In the genomic region with DNA sequence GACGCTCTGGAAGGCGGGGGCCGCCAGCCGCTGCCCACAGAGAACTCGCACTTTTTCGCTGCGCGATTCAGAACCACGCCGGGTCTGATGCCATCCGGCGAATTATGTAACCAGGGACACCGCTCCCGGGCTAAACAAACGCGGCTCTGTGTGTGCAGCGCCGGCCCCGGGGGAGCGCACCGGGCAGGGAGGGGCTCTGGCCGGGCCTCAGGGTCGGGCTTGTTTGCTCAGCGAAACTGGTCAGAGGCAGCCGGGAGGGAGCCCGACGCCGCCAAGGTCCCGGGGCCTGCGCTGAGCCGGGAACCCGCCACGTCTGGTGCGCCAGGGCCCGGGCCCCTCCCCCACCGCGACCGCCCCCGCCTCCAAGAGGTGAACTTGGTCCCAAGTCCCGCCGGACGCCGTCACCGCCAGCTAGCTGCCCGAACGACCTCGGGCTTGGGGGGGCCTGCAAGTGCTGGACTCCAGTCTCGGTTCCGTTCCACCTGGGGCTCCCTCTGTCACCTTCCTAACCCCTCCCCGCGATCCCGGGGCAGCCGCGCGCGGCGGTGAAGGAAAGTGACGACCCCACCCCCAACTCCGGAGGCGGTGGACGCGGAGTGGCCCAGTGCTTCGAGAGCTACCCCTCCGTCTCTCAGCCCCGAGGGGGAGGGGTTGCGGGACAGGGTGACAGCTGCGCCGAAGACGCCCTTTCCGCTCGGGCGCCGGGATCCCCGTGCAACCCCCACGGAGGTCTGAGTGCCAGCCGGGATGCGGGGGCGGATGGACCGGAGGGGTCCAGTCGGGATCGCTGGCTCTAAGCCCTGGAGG, we compare ENCODE assay signal across 8 cellular contexts. TPM values are rescaled to one million over a fixed set of nuclear protein-coding genes. Genes with fewer than 3 reads are reported as not detected.
DNase-seq lines count a peak whose midpoint lies in the region; ATAC-seq and TF ChIP-seq lines count a peak whose summit lies in the region.

No MANE protein-coding gene starts in this region.

- H4K20me1 ChIP-seq in OCI-LY1 (ENCODE audit: insufficient read depth, low read length): no peaks in the 10 kb centered on the region
- H4K20me1 ChIP-seq in fibroblast of lung (ENCODE audit: control insufficient read depth, extremely low read depth, insufficient read depth, low read length): peaks cover 4% of the 10 kb centered on the region

- no peaks in the 10 kb centered on the region for H3K36me3 ChIP-seq in OCI-LY1 (ENCODE audit: insufficient read depth, low read length)
- H3K36me3 ChIP-seq in fibroblast of lung (ENCODE audit: control insufficient read depth, insufficient read depth, low read length): no peaks in the 10 kb centered on the region
- H3K36me3 ChIP-seq in naive thymus-derived CD4-positive, alpha-beta T cell (ENCODE audit: control insufficient read depth in 2 of 3, insufficient read depth in 3 of 3, low read length in 3 of 3): peaks cover 0 to 12% (median 0%) of the 10 kb centered on the region in 3 experiments
- no peaks in the 10 kb centered on the region for H3K36me3 ChIP-seq in suprapubic skin

- no peaks in the 10 kb centered on the region for H3K79me2 ChIP-seq in OCI-LY1 (ENCODE audit: insufficient read depth, low read length)
- peaks cover 57% of the 10 kb centered on the region for H3K79me2 ChIP-seq in fibroblast of lung (ENCODE audit: control insufficient read depth, insufficient read depth, low read length)

- TF ChIP-seq POLR2A in suprapubic skin (IDR thresholded peaks at IDR 0.05): peak in 1 of 2 donors; percentile 31

- H3K9ac ChIP-seq in OCI-LY1 (ENCODE audit: low read length): peak overlapping the region; percentile 71
- peak overlapping the region; percentile 96 for H3K9ac ChIP-seq in fibroblast of lung (ENCODE audit: insufficient read depth, low read length)

- H3K4me3 ChIP-seq in OCI-LY1 (ENCODE audit: low read depth, low read length, poor library complexity, severe bottlenecking) (peak overlapping the region; percentile 82), fibroblast of lung (replicated peaks in 1 of 4; ENCODE audit: control extremely low read depth in 1 of 4, insufficient read depth in 1 of 4, low read depth in 3 of 4, low read length in 4 of 4) (peak overlapping the region; percentile 59 to 98 (median 90)), suprapubic skin (peak overlapping the region; percentile 83)
- peak overlapping the region; percentile 79 for H3K4me3 ChIP-seq in naive thymus-derived CD4-positive, alpha-beta T cell (ENCODE audit: low read length)

- no peaks in the 10 kb centered on the region for H3K27me3 Mint-ChIP-seq in activated T-helper 17 cell treated with anti-CD3 and anti-CD28 coated beads, Interleukin-2, amount 50 U/mL, for 72 hours
- H3K27me3 Mint-ChIP-seq in naive thymus-derived CD4-positive, alpha-beta T cell: peaks cover 0 to 28% (median 0%) of the 10 kb centered on the region in 5 donors

- POLR2A ChIA-PET in naive thymus-derived CD4-positive, alpha-beta T cell (lab: Charles Lee): interaction anchor here (0.7 to 6.7 kb wide), 10 partner anchors 9 to 89 kb away, joined by 3 to 77 read pairs (median 4); a partner anchor contains a TSS

- no peaks in the 10 kb centered on the region for H3F3A ChIP-seq in OCI-LY1 (ENCODE audit: insufficient read depth, low read length)

- no peaks in the 10 kb centered on the region for H3K9me2 ChIP-seq in OCI-LY1 (ENCODE audit: low read depth, low read length)

- H3K4me2 ChIP-seq in OCI-LY1 (ENCODE audit: low read length) (peak overlapping the region; percentile 81), fibroblast of lung (ENCODE audit: extremely low read depth, insufficient read depth, low read length) (peak overlapping the region; percentile 96)

- H3K9me3 ChIP-seq in OCI-LY1 (ENCODE audit: low read length) (no peaks in the 10 kb centered on the region), fibroblast of lung (ENCODE audit: control insufficient read depth, insufficient read depth, low read depth, low read length) (no peaks in the 10 kb centered on the region), suprapubic skin (no peaks in the 10 kb centered on the region)
- no peaks in the 10 kb centered on the region for H3K9me3 ChIP-seq in naive thymus-derived CD4-positive, alpha-beta T cell (ENCODE audit: control insufficient read depth in 2 of 3, low read length in 3 of 3)

- H3K4me1 Mint-ChIP-seq in activated T-helper 17 cell treated with anti-CD3 and anti-CD28 coated beads, Interleukin-2, amount 50 U/mL, for 72 hours: peaks cover 37% of the 10 kb centered on the region
- peaks cover 49 to 58% (median 54%) of the 10 kb centered on the region in 7 donors for H3K4me1 Mint-ChIP-seq in naive thymus-derived CD4-positive, alpha-beta T cell

- H3K9me3 Mint-ChIP-seq in activated T-helper 17 cell treated with anti-CD3 and anti-CD28 coated beads, Interleukin-2, amount 50 U/mL, for 72 hours: no peaks in the 10 kb centered on the region
- no peaks in the 10 kb centered on the region for H3K9me3 Mint-ChIP-seq in naive thymus-derived CD4-positive, alpha-beta T cell

- intact Hi-C loops in naive thymus-derived CD4-positive, alpha-beta T cell (cut with micrococcal nuclease): loop anchor here (1.0 to 5.0 kb wide), 9 partner anchors 7 to 1693 kb away; a partner anchor contains a TSS

- TF ChIP-seq EP300 in suprapubic skin (IDR thresholded peaks at IDR 0.05): no peak

- DNase-seq in NCI-H2196 (lab: John Stamatoyannopoulos, UW; ENCODE audit: unreplicated experiment): peak; percentile 31
- no peak for DNase-seq in NCI-H2196 treated with DMSO at 0.1 percent for 48 hours (lab: John Stamatoyannopoulos, UW; ENCODE audit: unreplicated experiment)
- DNase-seq in fibroblast of lung (ENCODE audit: low read depth in 2 of 2): peak in 1 of 2 donors; percentile 30
- DNase-seq in naive thymus-derived CD4-positive, alpha-beta T cell: peak; percentile 42 to 70 (median 57)
- peak; percentile 87 to 91 for DNase-seq in suprapubic skin (ENCODE audit: low spot score in 2 of 2)

- H3K4me1 ChIP-seq in OCI-LY1 (ENCODE audit: insufficient read depth, low read length, severe bottlenecking) (peaks cover 26% of the 10 kb centered on the region), fibroblast of lung (ENCODE audit: control insufficient read depth, extremely low read depth, insufficient read depth, low read length) (peaks cover 24% of the 10 kb centered on the region), suprapubic skin (peaks cover 52% of the 10 kb centered on the region)
- peaks cover 26 to 40% of the 10 kb centered on the region in 2 donors for H3K4me1 ChIP-seq in naive thymus-derived CD4-positive, alpha-beta T cell (ENCODE audit: control insufficient read depth in 2 of 2, insufficient read depth in 2 of 2, low read length in 2 of 2)

- TF ChIP-seq CTCF in OCI-LY1 (IDR thresholded peaks at IDR 0.05; ENCODE audit: low read length) (no peak), fibroblast of lung (conservative IDR thresholded peaks at IDR 0.05 in 1 of 2, IDR thresholded peaks at IDR 0.05 in 1 of 2; ENCODE audit: low read depth in 1 of 2, low read length in 2 of 2) (no peak), suprapubic skin (IDR thresholded peaks at IDR 0.05) (no peak)

- 0% methylated on average over 8 of the region's 81 CpGs for WGBS in suprapubic skin

- H3K27ac Mint-ChIP-seq in activated T-helper 17 cell treated with anti-CD3 and anti-CD28 coated beads, Interleukin-2, amount 50 U/mL, for 72 hours: no peak overlapping the region
- peak overlapping the region; percentile 73 to 92 (median 87) for H3K27ac Mint-ChIP-seq in naive thymus-derived CD4-positive, alpha-beta T cell

- H3K27me3 ChIP-seq in OCI-LY1 (ENCODE audit: insufficient read depth, low read length): no peaks in the 10 kb centered on the region; the same call in 1 of the 2 replicates
- no peaks in the 10 kb centered on the region for H3K27me3 ChIP-seq in fibroblast of lung (ENCODE audit: control insufficient read depth, insufficient read depth, low read length)
- no peaks in the 10 kb centered on the region for H3K27me3 ChIP-seq in naive thymus-derived CD4-positive, alpha-beta T cell (ENCODE audit: control insufficient read depth in 2 of 2, insufficient read depth in 2 of 2, low read length in 2 of 2)
- H3K27me3 ChIP-seq in suprapubic skin: no peaks in the 10 kb centered on the region

- peak overlapping the region; percentile 88 for H3K4me3 Mint-ChIP-seq in activated T-helper 17 cell treated with anti-CD3 and anti-CD28 coated beads, Interleukin-2, amount 50 U/mL, for 72 hours
- peak overlapping the region; percentile 89 to 98 (median 92) for H3K4me3 Mint-ChIP-seq in naive thymus-derived CD4-positive, alpha-beta T cell

- no peak overlapping the region for H2AFZ ChIP-seq in OCI-LY1 (ENCODE audit: low read length)
- H2AFZ ChIP-seq in fibroblast of lung (ENCODE audit: low read length): no peak overlapping the region

- ATAC-seq in HG02938 (IDR thresholded peaks at IDR 0.05; ENCODE audit: unreplicated experiment): peak; percentile 27
- ATAC-seq in activated T-helper 17 cell treated with anti-CD3 and anti-CD28 coated beads, Interleukin-2, amount 50 U/mL, for 72 hours (replicated peaks): peak; percentile 28
- ATAC-seq in naive thymus-derived CD4-positive, alpha-beta T cell: peak; percentile 36

- CTCF ChIA-PET in naive thymus-derived CD4-positive, alpha-beta T cell (lab: Charles Lee): interaction anchor here (0.8 to 4.7 kb wide), 5 partner anchors 13 to 86 kb away, joined by 3 to 26 read pairs (median 7); no protein-coding TSS in a partner anchor

- H3K36me3 Mint-ChIP-seq in activated T-helper 17 cell treated with anti-CD3 and anti-CD28 coated beads, Interleukin-2, amount 50 U/mL, for 72 hours (ENCODE audit: low read depth): peaks cover 6% of the 10 kb centered on the region
- peaks cover 0 to 12% (median 0%) of the 10 kb centered on the region in 5 donors for H3K36me3 Mint-ChIP-seq in naive thymus-derived CD4-positive, alpha-beta T cell

- H3K27ac ChIP-seq in OCI-LY1 (ENCODE audit: low read depth, low read length, poor library complexity, severe bottlenecking) (no peak overlapping the region), fibroblast of lung (ENCODE audit: insufficient read depth, low read length) (peak overlapping the region; percentile 95), suprapubic skin (peak overlapping the region; percentile 100)
- peak overlapping the region; percentile 89 for H3K27ac ChIP-seq in naive thymus-derived CD4-positive, alpha-beta T cell (ENCODE audit: low read depth, low read length)

RNA-seq across cellular contexts. Expression of a gene that starts 0.8 kb away (rescaled TPM):
- total RNA-seq in activated T-helper 17 cell treated with anti-CD3 and anti-CD28 coated beads, Interleukin-2, amount 50 U/mL, for 72 hours: 100 to 1,000 TPM in 1 of 2 donors, 10 to 100 TPM in 1; 68.5 to 113 TPM
- total RNA-seq in fibroblast of lung (87.8 and 92.0 TPM in 2 replicates), suprapubic skin (100 to 1,000 TPM; 147 to 240 (median 215) TPM)
- polyA plus RNA-seq in fibroblast of lung: 199 and 208 TPM in 2 replicates
- 130 and 165 TPM in 2 replicates for polyA plus RNA-seq in fibroblast of lung (2012)
- polyA minus RNA-seq in fibroblast of lung (ENCODE audit: low replicate concordance): 481 and 517 TPM in 2 replicates
- 100 to 1,000 TPM; 124 to 295 (median 145) TPM for total RNA-seq in naive thymus-derived CD4-positive, alpha-beta T cell
- polyA plus RNA-seq in naive thymus-derived CD4-positive, alpha-beta T cell: 100 to 1,000 TPM in 1 of 2 donors, 10 to 100 TPM in 1; 86.9 to 110 TPM

RNA-seq across cellular contexts. Expression of a gene that starts 27.1 kb away (rescaled TPM):
- total RNA-seq in activated T-helper 17 cell treated with anti-CD3 and anti-CD28 coated beads, Interleukin-2, amount 50 U/mL, for 72 hours: 1 to 10 TPM; 1.9 to 2.7 TPM
- total RNA-seq in fibroblast of lung: 2.8 and 7.1 TPM in 2 replicates
- 1.1 and 2.2 TPM in 2 replicates for polyA plus RNA-seq in fibroblast of lung
- 0.96 and 1.9 TPM in 2 replicates for polyA plus RNA-seq in fibroblast of lung (2012)
- polyA minus RNA-seq in fibroblast of lung (ENCODE audit: low replicate concordance): 2.4 TPM in 1 of 2 replicates, not detected in the other
- total RNA-seq in naive thymus-derived CD4-positive, alpha-beta T cell: 10 to 100 TPM in 2 of 5 experiments, 1 to 10 TPM in 3; 1.7 to 20.3 (median 8.2) TPM
- under 1 TPM; 0.17 to 0.32 TPM for polyA plus RNA-seq in naive thymus-derived CD4-positive, alpha-beta T cell
- total RNA-seq in suprapubic skin: 10 to 100 TPM in 2 of 4 donors, 1 to 10 TPM in 2; 4.7 to 96.5 (median 10.0) TPM
